1 cellular context compared by ENCODE assay signal in the genomic region with DNA sequence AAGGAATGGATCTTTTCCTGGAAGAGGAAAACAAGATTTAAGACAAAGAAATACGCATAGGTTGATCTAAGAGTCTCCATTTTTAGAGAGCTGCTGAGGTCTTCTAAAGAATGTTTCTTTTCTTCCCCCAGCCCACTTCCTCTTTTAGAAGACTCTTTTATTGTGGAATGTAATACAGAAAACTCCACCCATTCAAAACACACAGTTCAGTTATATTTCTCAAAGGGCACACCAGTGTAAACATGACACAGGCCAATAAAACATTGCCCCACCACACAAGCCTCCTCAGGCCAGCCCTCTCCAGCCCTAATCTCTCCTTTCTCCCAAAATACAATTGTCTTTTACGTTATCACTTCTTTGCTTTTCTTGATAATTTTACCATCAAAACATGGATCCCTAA.
TF ChIP-seq lines count a peak whose summit lies in the region.

No MANE protein-coding gene starts in this region.

TF ChIP-seq in endothelial cell of umbilical vein, 7 proteins besides CTCF, POLR2A, EP300 and RAD21:
- TF ChIP-seq POLR2AphosphoS5 (IDR thresholded peaks at IDR 0.05; ENCODE audit: insufficient read depth, low read depth, low read length) (no peak), GATA2 (IDR thresholded peaks at IDR 0.05; ENCODE audit: insufficient read depth, insufficient read length, low read depth, low read length) (no peak), EZH2 (IDR thresholded peaks at IDR 0.05; ENCODE audit: borderline replicate concordance, low read depth, low read length, severe bottlenecking) (no peak), JUN (IDR thresholded peaks at IDR 0.05; ENCODE audit: borderline replicate concordance, insufficient read depth, insufficient read length, low read depth) (no peak), MYC (IDR thresholded peaks at IDR 0.05; ENCODE audit: low read depth, low read length) (no peak), FOS (IDR thresholded peaks at IDR 0.05; ENCODE audit: borderline replicate concordance, insufficient read depth, low read length) (no peak)
- TF ChIP-seq, protein P1, sequence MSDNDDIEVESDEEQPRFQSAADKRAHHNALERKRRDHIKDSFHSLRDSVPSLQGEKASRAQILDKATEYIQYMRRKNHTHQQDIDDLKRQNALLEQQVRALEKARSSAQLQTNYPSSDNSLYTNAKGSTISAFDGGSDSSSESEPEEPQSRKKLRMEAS (IDR thresholded peaks at IDR 0.05; ENCODE audit: insufficient read depth, insufficient read length) = no peak
